In the genomic region with DNA sequence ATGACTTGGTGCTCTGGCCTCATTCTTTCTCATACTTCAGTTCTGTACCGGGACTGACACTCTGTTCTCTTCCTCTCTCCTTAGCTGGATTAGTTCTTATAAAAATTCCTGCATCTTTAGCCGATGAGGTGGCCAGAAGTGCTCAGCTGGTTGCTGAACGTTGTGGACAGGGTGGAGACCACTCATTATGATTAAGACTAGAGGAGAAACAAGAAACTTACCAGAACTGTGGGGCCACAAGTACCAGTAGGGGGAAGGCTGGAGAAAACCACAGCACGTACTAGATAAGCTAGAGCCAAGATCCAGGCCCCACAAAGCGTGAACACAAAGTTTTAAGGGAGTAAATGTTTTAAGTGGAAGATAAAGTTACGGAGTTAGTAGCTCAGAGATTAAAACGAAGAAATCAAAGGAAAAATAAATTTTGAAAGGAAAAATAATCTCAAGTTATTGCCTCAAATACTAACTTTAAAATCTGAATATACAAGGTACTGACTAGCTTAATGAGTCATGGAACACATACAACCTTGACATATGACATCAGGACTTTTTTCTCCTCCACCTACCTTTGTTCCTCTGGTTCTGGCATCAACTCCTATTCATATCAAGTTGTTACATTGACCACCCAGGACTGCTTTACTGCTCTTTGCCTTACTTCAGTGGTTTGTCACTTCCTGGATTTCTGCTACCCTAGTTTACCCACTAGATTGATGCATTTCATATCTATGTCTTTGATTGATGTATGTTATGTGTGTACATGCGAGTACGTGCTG, we compare ENCODE assay signal across 1 cellular context.
TF ChIP-seq lines count a peak whose summit lies in the region.

No MANE protein-coding gene starts in this region.

TF ChIP-seq in H1, 55 proteins besides CTCF, POLR2A, EP300 and RAD21:
- TF ChIP-seq SP4 (IDR thresholded peaks at IDR 0.05; ENCODE audit: low read length) (no peak), PHF8 (conservative IDR thresholded peaks at IDR 0.05; ENCODE audit: low read depth, low read length) (no peak), HDAC6 (IDR thresholded peaks at IDR 0.05; ENCODE audit: low read depth, low read length) (no peak), CTBP2 (IDR thresholded peaks at IDR 0.05; ENCODE audit: borderline replicate concordance, insufficient read depth, insufficient read length, low read length) (no peak)
